Comparison of ENCODE assay signal across 1 cellular context in genomic region chr11:1988667-1989317, GRCh38.
A peak's percentile ranks its signal among the peaks of the same experiment; 100 is the strongest.
TF ChIP-seq lines count a peak whose summit lies in the region.

No MANE protein-coding gene starts in this region.

TF ChIP-seq in HepG2, 621 proteins besides CTCF, POLR2A, EP300 and RAD21 (continued from another document and continues in another):
- no peak for TF ChIP-seq ZBTB44 (CRISPR knock-in tag; IDR thresholded peaks at IDR 0.05)
- no peak for TF ChIP-seq MTA3 (CRISPR knock-in tag; IDR thresholded peaks at IDR 0.05)
- no peak for TF ChIP-seq ZNF275 (CRISPR knock-in tag; IDR thresholded peaks at IDR 0.05; ENCODE audit: borderline replicate concordance)
- TF ChIP-seq ZNF574 (CRISPR knock-in tag; IDR thresholded peaks at IDR 0.05) = 0 out of 2 replicates have a peak, but pooled peaks have one; percentile 30
- peak; percentile 33; the same call in 1 of the 2 replicates for TF ChIP-seq ATF2 (CRISPR knock-in tag; IDR thresholded peaks at IDR 0.05)
- no peak for TF ChIP-seq ZFAT (CRISPR knock-in tag; conservative IDR thresholded peaks at IDR 0.05)
- TF ChIP-seq JUN (CRISPR knock-in tag; IDR thresholded peaks at IDR 0.05) = no peak
- no peak for TF ChIP-seq ZNF18 (CRISPR knock-in tag; IDR thresholded peaks at IDR 0.05; ENCODE audit: insufficient replicate concordance)
- TF ChIP-seq HDAC1 (CRISPR knock-in tag; IDR thresholded peaks at IDR 0.05) = no peak
- TF ChIP-seq ZNF788 (CRISPR knock-in tag; IDR thresholded peaks at IDR 0.05; ENCODE audit: borderline replicate concordance) = no peak
- TF ChIP-seq RBAK (CRISPR knock-in tag; IDR thresholded peaks at IDR 0.05) = no peak
- TF ChIP-seq ZNF883 (CRISPR knock-in tag; IDR thresholded peaks at IDR 0.05; ENCODE audit: not compliant biosample characterization) = no peak
- TF ChIP-seq ETV6 (CRISPR knock-in tag; conservative IDR thresholded peaks at IDR 0.05) = no peak
- TF ChIP-seq ZNF564 (CRISPR knock-in tag; IDR thresholded peaks at IDR 0.05) = no peak
- no peak for TF ChIP-seq ZFP91 (CRISPR knock-in tag; IDR thresholded peaks at IDR 0.05; ENCODE audit: borderline replicate concordance)
- TF ChIP-seq ZNF546 (CRISPR knock-in tag; conservative IDR thresholded peaks at IDR 0.05) = no peak
- no peak for TF ChIP-seq ATF7 (IDR thresholded peaks at IDR 0.05)
- TF ChIP-seq ATF7 (CRISPR knock-in tag; IDR thresholded peaks at IDR 0.05) = no peak
- TF ChIP-seq KDM1A (CRISPR knock-in tag; IDR thresholded peaks at IDR 0.05) = no peak
- TF ChIP-seq ARID3A (IDR thresholded peaks at IDR 0.05; ENCODE audit: low read depth, low read length) = no peak
- TF ChIP-seq ATF6 (CRISPR knock-in tag; conservative IDR thresholded peaks at IDR 0.05) = no peak
- no peak for TF ChIP-seq ATF4 (CRISPR knock-in tag; IDR thresholded peaks at IDR 0.05)
- TF ChIP-seq CERS6 (CRISPR knock-in tag; IDR thresholded peaks at IDR 0.05) = no peak
- no peak for TF ChIP-seq ZNF496 (CRISPR knock-in tag; IDR thresholded peaks at IDR 0.05; ENCODE audit: insufficient replicate concordance)
- no peak for TF ChIP-seq ASH2L (IDR thresholded peaks at IDR 0.05; ENCODE audit: insufficient read length, low read depth, low read length)
- no peak for TF ChIP-seq SMAD1 (CRISPR knock-in tag; IDR thresholded peaks at IDR 0.05; ENCODE audit: borderline replicate concordance, low read depth)
- no peak for TF ChIP-seq TERF1 (CRISPR knock-in tag; IDR thresholded peaks at IDR 0.05)
- TF ChIP-seq ZNF280D (CRISPR knock-in tag; IDR thresholded peaks at IDR 0.05) = no peak
- no peak for TF ChIP-seq AGO2 (optimal IDR thresholded peaks at IDR 0.05; ENCODE audit: low read depth, low read length)
- TF ChIP-seq ZNF276 (CRISPR knock-in tag; IDR thresholded peaks at IDR 0.05; ENCODE audit: low read depth) = no peak
